Comparison of ENCODE assay signal across 11 cellular contexts in genomic region chr18:58886864-58887612, GRCh38. TPM values are rescaled to one million over a fixed set of nuclear protein-coding genes. Genes with fewer than 3 reads are reported as not detected.
DNase-seq lines count a peak whose midpoint lies in the region; ATAC-seq and TF ChIP-seq lines count a peak whose summit lies in the region.
"Had no signal": no experiment of that assay in that cellular context is flagged by ENCODE, and none has a peak within 500 bp of the region (broad histone marks: within the 10 kb centered on the region; RNA-seq: fewer than 3 reads in every experiment).

No MANE protein-coding gene starts in this region.

- peaks cover 20% of the 10 kb centered on the region for H3K36me3 Mint-ChIP-seq in mesothelial cell of epicardium

- H3K79me2 ChIP-seq in ACC112 (ENCODE audit: control insufficient read depth, insufficient read depth, low read length, unreplicated experiment), result peaks cover 35% of the 10 kb centered on the region

- H3K36me3 ChIP-seq in ACC112 (ENCODE audit: insufficient read depth, low read length) (no peaks in the 10 kb centered on the region), breast epithelium (no peaks in the 10 kb centered on the region)
- H3K36me3 ChIP-seq: HAP-1 had no signal

- peaks cover 34% of the 10 kb centered on the region for H3K4me1 Mint-ChIP-seq in mesothelial cell of epicardium

- H3K4me3 ChIP-seq in ACC112 (ENCODE audit: low read depth, low read length) (peak overlapping the region; percentile 53), breast epithelium (peak overlapping the region in 1 of 3 donors; percentile 55)
- H3K4me3 ChIP-seq: HAP-1 had no signal

- no peak overlapping the region for H3K4me3 Mint-ChIP-seq in mesothelial cell of epicardium

- H2AFZ ChIP-seq in ACC112 (ENCODE audit: low read length, unreplicated experiment), result peak overlapping the region; percentile 27

- TF ChIP-seq CTCF in breast epithelium (IDR thresholded peaks at IDR 0.05) (no peak), mesothelial cell of epicardium (IDR thresholded peaks at IDR 0.05; ENCODE audit: unreplicated experiment) (no peak)

- intact Hi-C loops in breast epithelium (cut with DNase I; ENCODE audit: low total_unique reads), result no loop called here

- peak overlapping the region; percentile 85 for H3K27ac ChIP-seq in ACC112 (ENCODE audit: low read depth, low read length)
- peak overlapping the region; percentile 82 to 90 for H3K27ac ChIP-seq in breast epithelium
- H3K27ac ChIP-seq: C4-2B had no signal

- no peaks in the 10 kb centered on the region for H3K9me3 Mint-ChIP-seq in mesothelial cell of epicardium

- peaks cover 32% of the 10 kb centered on the region for H3K4me1 ChIP-seq in ACC112 (ENCODE audit: control insufficient read depth, insufficient read depth, low read length, unreplicated experiment)
- no peaks in the 10 kb centered on the region for H3K4me1 ChIP-seq in breast epithelium

- peak; percentile 3 for ATAC-seq in HG02938 (IDR thresholded peaks at IDR 0.05; ENCODE audit: unreplicated experiment)

- H3K27me3 Mint-ChIP-seq in mesothelial cell of epicardium (ENCODE audit: low read depth), result no peaks in the 10 kb centered on the region

- TF ChIP-seq POLR2A in breast epithelium (IDR thresholded peaks at IDR 0.05), result no peak

- no peaks in the 10 kb centered on the region for H3K9me3 ChIP-seq in breast epithelium
- H3K9me3 ChIP-seq: HAP-1 had no signal

- no peaks in the 10 kb centered on the region for H3K27me3 ChIP-seq in ACC112 (ENCODE audit: insufficient read depth, low read length)
- no peaks in the 10 kb centered on the region for H3K27me3 ChIP-seq in breast epithelium

- DNase-seq in breast epithelium (ENCODE audit: low spot score in 2 of 2), result no peak
- DNase-seq in mesothelial cell of epicardium (ENCODE audit: low spot score in 2 of 2, unreplicated experiment in 2 of 2), result no peak
- no peak for DNase-seq in NCI-H1048 (lab: John Stamatoyannopoulos, UW)
- DNase-seq in NCI-H510A (lab: John Stamatoyannopoulos, UW), result no peak
- no peak for DNase-seq in activated naive CD4-positive, alpha-beta T cell treated with anti-CD3 and anti-CD28 coated beads, Interleukin-2, amount 50 U/mL, for 16 hours
- no peak for DNase-seq in SW 1271 (lab: John Stamatoyannopoulos, UW)
- DNase-seq: NCI-H69 had no signal

- H3K27ac Mint-ChIP-seq in mesothelial cell of epicardium, result peak overlapping the region; percentile 83

RNA-seq across cellular contexts. Expression of gene ZNF532, which starts 22.4 kb away (rescaled TPM):
- total RNA-seq in breast epithelium, result 10 to 100 TPM; 55.5 to 71.7 (median 62.3) TPM
- total RNA-seq in mesothelial cell of epicardium, result 178 to 188 TPM (median 182 TPM) in 3 replicates
